In genomic region chr9:62897411-62898225, GRCh38 we compare ENCODE assay signal across 8 cellular contexts.
DNase-seq lines count a peak whose midpoint lies in the region; ATAC-seq, FAIRE-seq and TF ChIP-seq lines count a peak whose summit lies in the region.
"Not testable (repeated sequence)": the region's sequence is repeated elsewhere in the genome, so short reads cannot be mapped to it uniquely, and the experiment has no call there.

No MANE protein-coding gene starts in this region.

- not testable (repeated sequence) for TF ChIP-seq CTCF in A549 (IDR thresholded peaks at IDR 0.05); colonic mucosa (IDR thresholded peaks at IDR 0.05)

- H3K36me3 Mint-ChIP-seq in activated T-cell treated with anti-CD3 and anti-CD28 coated beads, Interleukin-2, amount 50 U/mL, for 72 hours (ENCODE audit: insufficient read depth in 2 of 2), result not testable (repeated sequence)

- 21% methylated on average over 32 of the region's 48 CpGs for WGBS in A549 (ENCODE audit: missing lambda C conversion rate)
- under 1% methylated on average over 44 of the region's 48 CpGs for WGBS in right cardiac atrium

- not testable (repeated sequence) for DNase-seq in A549 (ENCODE audit: low read depth in 1 of 2, low spot score in 1 of 2)
- DNase-seq in HCEC 1CT, result peak; percentile 3
- DNase-seq in T follicular helper cell (ENCODE audit: low read depth), result peak; percentile 48
- DNase-seq in activated T-cell treated with anti-CD3 and anti-CD28 coated beads, Interleukin-2, amount 50 U/mL, for 72 hours, result peak; percentile 46 to 67
- peak; percentile 36 for DNase-seq in colonic mucosa
- DNase-seq in right cardiac atrium, result peak; percentile 53 to 86 (median 73)
- peak; percentile 12 to 47 (median 13) for DNase-seq in stimulated activated CD4-positive, alpha-beta T cell treated with anti-CD3 and anti-CD28 coated beads, TNF-alpha, amount 100 ng/mL, for 4 hours (ENCODE audit: low read depth in 3 of 3)

- not testable (repeated sequence) for TF ChIP-seq EP300 in A549 (IDR thresholded peaks at IDR 0.05)

- H3K9ac ChIP-seq in colonic mucosa (ENCODE audit: low read depth in 2 of 2, low read length in 2 of 2), result not testable (repeated sequence)

- ATAC-seq in A549, result peak in 1 of 2 experiments; percentile 91; a peak in 2 of 6 replicates
- not testable (repeated sequence) for ATAC-seq in activated T-cell treated with anti-CD3 and anti-CD28 coated beads, Interleukin-2, amount 50 U/mL, for 72 hours (replicated peaks in 1 of 2); right cardiac atrium

- FAIRE-seq in A549 (lab: Jason Lieb, UNC), result not testable (repeated sequence)

- not testable (repeated sequence) for H3K9me3 Mint-ChIP-seq in activated T-cell treated with anti-CD3 and anti-CD28 coated beads, Interleukin-2, amount 50 U/mL, for 72 hours

- H3K27me3 Mint-ChIP-seq in activated T-cell treated with anti-CD3 and anti-CD28 coated beads, Interleukin-2, amount 50 U/mL, for 72 hours (ENCODE audit: low read depth), result not testable (repeated sequence)

- H3K27ac Mint-ChIP-seq in activated T-cell treated with anti-CD3 and anti-CD28 coated beads, Interleukin-2, amount 50 U/mL, for 72 hours, result peak overlapping the region; percentile 7

- not testable (repeated sequence) for H3K27me3 ChIP-seq in colonic mucosa; right cardiac atrium (ENCODE audit: control insufficient read depth, insufficient read depth); neuron (ENCODE audit: insufficient read depth, low read length)

- H3K36me3 ChIP-seq in colonic mucosa; neuron (ENCODE audit: insufficient read depth, low read length): not testable (repeated sequence)

- not testable (repeated sequence) for H3K4me2 ChIP-seq in A549

- not testable (repeated sequence) for H2AFZ ChIP-seq in neuron (ENCODE audit: low read depth, low read length)

- H3K4me3 Mint-ChIP-seq in activated T-cell treated with anti-CD3 and anti-CD28 coated beads, Interleukin-2, amount 50 U/mL, for 72 hours, result peak overlapping the region; percentile 62 to 74

- intact Hi-C loops in colonic mucosa (cut with DNase I); right cardiac atrium (cut with DNase I): not testable (repeated sequence)

- TF ChIP-seq POLR2A in A549 (IDR thresholded peaks at IDR 0.05; ENCODE audit: low read length), result not testable (repeated sequence)

- H3K9me3 ChIP-seq in A549; colonic mucosa; right cardiac atrium (ENCODE audit: control insufficient read depth, low read length); neuron (ENCODE audit: low read length): not testable (repeated sequence)

- H3K4me1 ChIP-seq in A549; colonic mucosa; right cardiac atrium (ENCODE audit: control insufficient read depth, insufficient read depth, low read length); neuron (ENCODE audit: insufficient read depth, low read length): not testable (repeated sequence)

- not testable (repeated sequence) for TF ChIP-seq RAD21 in A549 (conservative IDR thresholded peaks at IDR 0.05 in 1 of 2, IDR thresholded peaks at IDR 0.05 in 1 of 2)

- not testable (repeated sequence) for H3K4me1 Mint-ChIP-seq in activated T-cell treated with anti-CD3 and anti-CD28 coated beads, Interleukin-2, amount 50 U/mL, for 72 hours (ENCODE audit: low read depth)

- CTCF ChIA-PET in A549 (lab: Yijun Ruan, JAX), result not testable (repeated sequence)

- POLR2A ChIA-PET in A549 (lab: Yijun Ruan, JAX), result not testable (repeated sequence)

- peak overlapping the region; percentile 41 for H3K4me3 ChIP-seq in A549
- peak overlapping the region; percentile 43 for H3K4me3 ChIP-seq in colonic mucosa
- peak overlapping the region; percentile 31 for H3K4me3 ChIP-seq in right cardiac atrium (ENCODE audit: low read length)
- H3K4me3 ChIP-seq in neuron (ENCODE audit: low read length), result peak overlapping the region; percentile 39

- H3K27ac ChIP-seq in A549 (peak overlapping the region; percentile 61 to 76; a peak in 4 of 6 replicates), colonic mucosa (peak overlapping the region; percentile 72), right cardiac atrium (ENCODE audit: low read length) (peak overlapping the region; percentile 85)

TF ChIP-seq in A549, 52 proteins besides CTCF, POLR2A, EP300 and RAD21:
- TF ChIP-seq PHF8 (IDR thresholded peaks at IDR 0.05; ENCODE audit: borderline replicate concordance, low read depth), result peak; percentile 38; the same call in 1 of the 2 replicates
